8 cellular contexts compared by ENCODE assay signal in the genomic region with DNA sequence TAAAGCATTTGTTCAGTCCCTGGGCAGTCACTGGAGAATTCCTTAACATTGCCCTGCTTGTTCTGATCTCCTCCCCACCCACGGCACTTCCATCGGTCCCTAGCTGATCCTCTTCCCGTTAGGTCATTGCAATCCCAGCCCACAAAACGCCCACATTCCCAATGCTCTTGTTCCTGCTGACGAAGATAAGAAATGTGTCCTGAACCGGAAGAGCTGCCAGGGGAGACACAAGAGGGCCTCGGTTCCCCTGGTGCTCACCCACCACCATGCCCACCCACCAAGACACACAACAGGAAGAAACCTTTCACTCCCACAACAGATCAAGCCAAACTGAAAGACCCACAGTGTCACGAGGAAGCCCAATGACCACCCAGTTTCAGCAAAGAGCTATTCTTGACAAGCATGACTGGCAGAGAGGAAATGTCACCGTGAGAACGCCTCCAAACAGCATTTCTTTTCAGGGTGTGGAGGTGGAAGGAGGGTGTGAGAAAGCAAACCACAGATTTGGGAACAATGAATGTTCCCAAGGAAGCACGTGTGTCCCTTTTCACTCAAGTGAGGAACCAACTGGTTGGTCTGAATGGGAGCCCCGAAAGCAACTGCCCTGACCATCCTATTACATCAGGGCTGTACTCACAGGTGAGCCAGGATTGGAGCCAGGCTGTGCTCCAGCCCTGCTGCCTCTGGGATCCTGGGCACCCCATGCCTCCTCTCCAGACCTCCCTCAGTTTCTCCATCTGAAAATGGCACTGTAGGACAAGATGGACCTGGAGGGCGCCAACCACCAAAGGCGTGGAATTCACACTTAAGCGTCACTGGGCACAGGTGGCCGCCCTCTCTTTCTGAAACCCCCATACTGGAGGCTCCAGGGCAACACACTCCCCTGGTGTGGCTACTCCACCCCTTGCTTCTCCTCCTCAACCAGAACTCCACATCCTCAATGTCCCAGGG.
DNase-seq lines count a peak whose midpoint lies in the region; ATAC-seq and TF ChIP-seq lines count a peak whose summit lies in the region.

No MANE protein-coding gene starts in this region.

- H3K9me3 ChIP-seq in naive thymus-derived CD4-positive, alpha-beta T cell (ENCODE audit: control insufficient read depth in 2 of 3, low read length in 3 of 3): no peaks in the 10 kb centered on the region

- intact Hi-C loops in dendritic cell treated with granulocyte-macrophage colony-stimulating factor and Interleukin-4, amounts not matched to agents 40 ng/mL and 50 ng/mL, for 4 days (cut with micrococcal nuclease): no loop called here
- intact Hi-C loops in naive thymus-derived CD4-positive, alpha-beta T cell (cut with micrococcal nuclease): no loop called here

- peaks cover 35% of the 10 kb centered on the region for H3K4me1 Mint-ChIP-seq in dendritic cell treated with granulocyte-macrophage colony-stimulating factor and Interleukin-4, amounts not matched to agents 40 ng/mL and 50 ng/mL, for 4 days (ENCODE audit: low read depth)
- peaks cover 14 to 34% (median 23%) of the 10 kb centered on the region in 7 donors for H3K4me1 Mint-ChIP-seq in naive thymus-derived CD4-positive, alpha-beta T cell

- peak overlapping the region; percentile 25 for H3K4me3 Mint-ChIP-seq in dendritic cell treated with granulocyte-macrophage colony-stimulating factor and Interleukin-4, amounts not matched to agents 40 ng/mL and 50 ng/mL, for 4 days
- peak overlapping the region in 2 of 10 donors; percentile 21 to 35 for H3K4me3 Mint-ChIP-seq in naive thymus-derived CD4-positive, alpha-beta T cell

- POLR2A ChIA-PET in naive thymus-derived CD4-positive, alpha-beta T cell (lab: Charles Lee): no interaction called here

- peak; percentile 27 for TF ChIP-seq POLR2A in GM18951 (IDR thresholded peaks at IDR 0.05; ENCODE audit: extremely low read depth, insufficient read depth, insufficient read length)

- H3K27me3 Mint-ChIP-seq in dendritic cell treated with granulocyte-macrophage colony-stimulating factor and Interleukin-4, amounts not matched to agents 40 ng/mL and 50 ng/mL, for 4 days: no peaks in the 10 kb centered on the region
- no peaks in the 10 kb centered on the region for H3K27me3 Mint-ChIP-seq in naive thymus-derived CD4-positive, alpha-beta T cell

- H3K27ac ChIP-seq in naive thymus-derived CD4-positive, alpha-beta T cell (ENCODE audit: low read depth, low read length): no peak overlapping the region

- CTCF ChIA-PET in naive thymus-derived CD4-positive, alpha-beta T cell (lab: Charles Lee): interaction anchor here (2.0 kb wide), 1 partner anchor 14 kb away, joined by 6 read pairs; no protein-coding TSS in a partner anchor

- peaks cover 82% of the 10 kb centered on the region for H3K36me3 Mint-ChIP-seq in dendritic cell treated with granulocyte-macrophage colony-stimulating factor and Interleukin-4, amounts not matched to agents 40 ng/mL and 50 ng/mL, for 4 days (ENCODE audit: low read depth)
- H3K36me3 Mint-ChIP-seq in naive thymus-derived CD4-positive, alpha-beta T cell: peaks cover 14 to 48% (median 25%) of the 10 kb centered on the region in 5 donors

- H3K27me3 ChIP-seq in naive thymus-derived CD4-positive, alpha-beta T cell (ENCODE audit: control insufficient read depth in 2 of 2, insufficient read depth in 2 of 2, low read length in 2 of 2): no peaks in the 10 kb centered on the region

- H3K9me3 Mint-ChIP-seq in dendritic cell treated with granulocyte-macrophage colony-stimulating factor and Interleukin-4, amounts not matched to agents 40 ng/mL and 50 ng/mL, for 4 days: no peaks in the 10 kb centered on the region
- peaks cover 0 to 1% (median 0%) of the 10 kb centered on the region in 11 donors for H3K9me3 Mint-ChIP-seq in naive thymus-derived CD4-positive, alpha-beta T cell

- no peak overlapping the region for H3K4me3 ChIP-seq in naive thymus-derived CD4-positive, alpha-beta T cell (ENCODE audit: low read length)

- ATAC-seq in HG03442 (IDR thresholded peaks at IDR 0.05; ENCODE audit: unreplicated experiment): peak; percentile 50
- no peak for ATAC-seq in naive thymus-derived CD4-positive, alpha-beta T cell

- no peaks in the 10 kb centered on the region for H3K4me1 ChIP-seq in naive thymus-derived CD4-positive, alpha-beta T cell (ENCODE audit: control insufficient read depth in 2 of 2, insufficient read depth in 2 of 2, low read length in 2 of 2)

- H3K27ac Mint-ChIP-seq in dendritic cell treated with granulocyte-macrophage colony-stimulating factor and Interleukin-4, amounts not matched to agents 40 ng/mL and 50 ng/mL, for 4 days: peak overlapping the region; percentile 47
- peak overlapping the region; percentile 12 to 84 (median 63) for H3K27ac Mint-ChIP-seq in naive thymus-derived CD4-positive, alpha-beta T cell

- DNase-seq in naive thymus-derived CD4-positive, alpha-beta T cell: no peak
- DNase-seq in NCI-H2081 treated with DMSO at 0.1 percent for 48 hours (lab: John Stamatoyannopoulos, UW) (no peak), HUDEP-2 (lab: John Stamatoyannopoulos, UW; ENCODE audit: unreplicated experiment in 76 of 76) (no peak), MV-4-11 (lab: John Stamatoyannopoulos, UW) (no peak), NCI-H2029 treated with DMSO at 0.1 percent for 48 hours (lab: John Stamatoyannopoulos, UW) (no peak)

- peaks cover 0 to 84% (median 19%) of the 10 kb centered on the region in 3 experiments for H3K36me3 ChIP-seq in naive thymus-derived CD4-positive, alpha-beta T cell (ENCODE audit: control insufficient read depth in 2 of 3, insufficient read depth in 3 of 3, low read length in 3 of 3)

- in situ Hi-C loops in GM18951 (cut with MboI; ENCODE audit: low sequenced_read_pairs, unreplicated experiment): loop anchor here (25.0 kb wide), 1 partner anchor 378 kb away; no protein-coding TSS in a partner anchor
